In the genomic region with DNA sequence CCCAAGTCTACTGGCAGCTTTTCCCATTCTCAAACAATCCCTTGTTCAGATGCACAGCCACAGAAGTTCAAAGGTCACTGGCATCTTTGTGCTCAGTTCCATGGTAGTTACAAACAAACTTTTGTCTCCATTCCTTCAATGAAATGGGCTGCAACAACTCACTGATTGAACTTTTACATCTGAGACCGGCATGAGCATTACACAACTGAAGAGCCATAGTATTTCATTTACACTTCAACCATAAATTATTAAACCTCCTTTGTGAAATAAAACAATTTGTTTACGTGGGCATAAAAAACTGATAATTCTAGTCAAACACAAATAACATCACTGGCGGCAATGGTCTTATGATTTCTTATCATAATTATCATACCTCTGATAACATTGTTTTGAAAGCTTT, we compare ENCODE assay signal across 1 cellular context.
TF ChIP-seq lines count a peak whose summit lies in the region.

No MANE protein-coding gene starts in this region.

TF ChIP-seq in HepG2, 621 proteins besides CTCF, POLR2A, EP300 and RAD21 (continued from another document and continues in another):
- TF ChIP-seq, protein P1, sequence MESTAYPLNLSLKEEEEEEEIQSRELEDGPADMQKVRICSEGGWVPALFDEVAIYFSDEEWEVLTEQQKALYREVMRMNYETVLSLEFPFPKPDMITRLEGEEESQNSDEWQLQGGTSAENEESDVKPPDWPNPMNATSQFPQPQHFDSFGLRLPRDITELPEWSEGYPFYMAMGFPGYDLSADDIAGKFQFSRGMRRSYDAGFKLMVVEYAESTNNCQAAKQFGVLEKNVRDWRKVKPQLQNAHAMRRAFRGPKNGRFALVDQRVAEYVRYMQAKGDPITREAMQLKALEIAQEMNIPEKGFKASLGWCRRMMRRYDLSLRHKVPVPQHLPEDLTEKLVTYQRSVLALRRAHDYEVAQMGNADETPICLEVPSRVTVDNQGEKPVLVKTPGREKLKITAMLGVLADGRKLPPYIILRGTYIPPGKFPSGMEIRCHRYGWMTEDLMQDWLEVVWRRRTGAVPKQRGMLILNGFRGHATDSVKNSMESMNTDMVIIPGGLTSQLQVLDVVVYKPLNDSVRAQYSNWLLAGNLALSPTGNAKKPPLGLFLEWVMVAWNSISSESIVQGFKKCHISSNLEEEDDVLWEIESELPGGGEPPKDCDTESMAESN (CRISPR knock-in tag; conservative IDR thresholded peaks at IDR 0.05): no peak
- TF ChIP-seq HNRNPLL (IDR thresholded peaks at IDR 0.05; ENCODE audit: low read depth, low read length, poor library complexity, severe bottlenecking): no peak
- TF ChIP-seq MXD4 (CRISPR knock-in tag; IDR thresholded peaks at IDR 0.05): no peak
- TF ChIP-seq ZNF354B (CRISPR knock-in tag; IDR thresholded peaks at IDR 0.05): no peak
- TF ChIP-seq ELF3 (CRISPR knock-in tag; IDR thresholded peaks at IDR 0.05): peak; percentile 69
- no peak for TF ChIP-seq SRSF9 (IDR thresholded peaks at IDR 0.05; ENCODE audit: borderline replicate concordance, insufficient read depth, low read depth, low read length, poor library complexity, severe bottlenecking)
- TF ChIP-seq, protein P2, sequence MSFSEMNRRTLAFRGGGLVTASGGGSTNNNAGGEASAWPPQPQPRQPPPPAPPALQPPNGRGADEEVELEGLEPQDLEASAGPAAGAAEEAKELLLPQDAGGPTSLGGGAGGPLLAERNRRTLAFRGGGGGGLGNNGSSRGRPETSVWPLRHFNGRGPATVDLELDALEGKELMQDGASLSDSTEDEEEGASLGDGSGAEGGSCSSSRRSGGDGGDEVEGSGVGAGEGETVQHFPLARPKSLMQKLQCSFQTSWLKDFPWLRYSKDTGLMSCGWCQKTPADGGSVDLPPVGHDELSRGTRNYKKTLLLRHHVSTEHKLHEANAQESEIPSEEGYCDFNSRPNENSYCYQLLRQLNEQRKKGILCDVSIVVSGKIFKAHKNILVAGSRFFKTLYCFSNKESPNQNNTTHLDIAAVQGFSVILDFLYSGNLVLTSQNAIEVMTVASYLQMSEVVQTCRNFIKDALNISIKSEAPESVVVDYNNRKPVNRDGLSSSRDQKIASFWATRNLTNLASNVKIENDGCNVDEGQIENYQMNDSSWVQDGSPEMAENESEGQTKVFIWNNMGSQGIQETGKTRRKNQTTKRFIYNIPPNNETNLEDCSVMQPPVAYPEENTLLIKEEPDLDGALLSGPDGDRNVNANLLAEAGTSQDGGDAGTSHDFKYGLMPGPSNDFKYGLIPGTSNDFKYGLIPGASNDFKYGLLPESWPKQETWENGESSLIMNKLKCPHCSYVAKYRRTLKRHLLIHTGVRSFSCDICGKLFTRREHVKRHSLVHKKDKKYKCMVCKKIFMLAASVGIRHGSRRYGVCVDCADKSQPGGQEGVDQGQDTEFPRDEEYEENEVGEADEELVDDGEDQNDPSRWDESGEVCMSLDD (CRISPR knock-in tag; IDR thresholded peaks at IDR 0.05; ENCODE audit: borderline replicate concordance): no peak
- TF ChIP-seq JARID2 (CRISPR knock-in tag; IDR thresholded peaks at IDR 0.05; ENCODE audit: insufficient replicate concordance): no peak
- TF ChIP-seq ZNF33B (CRISPR knock-in tag; IDR thresholded peaks at IDR 0.05): no peak
- TF ChIP-seq NR1H2 (CRISPR knock-in tag; IDR thresholded peaks at IDR 0.05; ENCODE audit: borderline replicate concordance, low read depth): no peak
- no peak for TF ChIP-seq SMARCE1 (IDR thresholded peaks at IDR 0.05; ENCODE audit: borderline replicate concordance)
- TF ChIP-seq PHF21A (CRISPR knock-in tag; IDR thresholded peaks at IDR 0.05): no peak
- TF ChIP-seq ZSCAN30 (CRISPR knock-in tag; IDR thresholded peaks at IDR 0.05): no peak
- TF ChIP-seq KDM3A (CRISPR knock-in tag; IDR thresholded peaks at IDR 0.05; ENCODE audit: low read depth): no peak
- TF ChIP-seq ZNF230 (CRISPR knock-in tag; IDR thresholded peaks at IDR 0.05): no peak
- TF ChIP-seq, protein P3, sequence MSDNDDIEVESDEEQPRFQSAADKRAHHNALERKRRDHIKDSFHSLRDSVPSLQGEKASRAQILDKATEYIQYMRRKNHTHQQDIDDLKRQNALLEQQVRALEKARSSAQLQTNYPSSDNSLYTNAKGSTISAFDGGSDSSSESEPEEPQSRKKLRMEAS (IDR thresholded peaks at IDR 0.05): no peak
- TF ChIP-seq ZSCAN29 (CRISPR knock-in tag; conservative IDR thresholded peaks at IDR 0.05): no peak
- TF ChIP-seq, protein P4, sequence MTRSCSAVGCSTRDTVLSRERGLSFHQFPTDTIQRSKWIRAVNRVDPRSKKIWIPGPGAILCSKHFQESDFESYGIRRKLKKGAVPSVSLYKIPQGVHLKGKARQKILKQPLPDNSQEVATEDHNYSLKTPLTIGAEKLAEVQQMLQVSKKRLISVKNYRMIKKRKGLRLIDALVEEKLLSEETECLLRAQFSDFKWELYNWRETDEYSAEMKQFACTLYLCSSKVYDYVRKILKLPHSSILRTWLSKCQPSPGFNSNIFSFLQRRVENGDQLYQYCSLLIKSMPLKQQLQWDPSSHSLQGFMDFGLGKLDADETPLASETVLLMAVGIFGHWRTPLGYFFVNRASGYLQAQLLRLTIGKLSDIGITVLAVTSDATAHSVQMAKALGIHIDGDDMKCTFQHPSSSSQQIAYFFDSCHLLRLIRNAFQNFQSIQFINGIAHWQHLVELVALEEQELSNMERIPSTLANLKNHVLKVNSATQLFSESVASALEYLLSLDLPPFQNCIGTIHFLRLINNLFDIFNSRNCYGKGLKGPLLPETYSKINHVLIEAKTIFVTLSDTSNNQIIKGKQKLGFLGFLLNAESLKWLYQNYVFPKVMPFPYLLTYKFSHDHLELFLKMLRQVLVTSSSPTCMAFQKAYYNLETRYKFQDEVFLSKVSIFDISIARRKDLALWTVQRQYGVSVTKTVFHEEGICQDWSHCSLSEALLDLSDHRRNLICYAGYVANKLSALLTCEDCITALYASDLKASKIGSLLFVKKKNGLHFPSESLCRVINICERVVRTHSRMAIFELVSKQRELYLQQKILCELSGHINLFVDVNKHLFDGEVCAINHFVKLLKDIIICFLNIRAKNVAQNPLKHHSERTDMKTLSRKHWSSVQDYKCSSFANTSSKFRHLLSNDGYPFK (CRISPR knock-in tag; IDR thresholded peaks at IDR 0.05; ENCODE audit: borderline replicate concordance): no peak
- TF ChIP-seq, protein P5, sequence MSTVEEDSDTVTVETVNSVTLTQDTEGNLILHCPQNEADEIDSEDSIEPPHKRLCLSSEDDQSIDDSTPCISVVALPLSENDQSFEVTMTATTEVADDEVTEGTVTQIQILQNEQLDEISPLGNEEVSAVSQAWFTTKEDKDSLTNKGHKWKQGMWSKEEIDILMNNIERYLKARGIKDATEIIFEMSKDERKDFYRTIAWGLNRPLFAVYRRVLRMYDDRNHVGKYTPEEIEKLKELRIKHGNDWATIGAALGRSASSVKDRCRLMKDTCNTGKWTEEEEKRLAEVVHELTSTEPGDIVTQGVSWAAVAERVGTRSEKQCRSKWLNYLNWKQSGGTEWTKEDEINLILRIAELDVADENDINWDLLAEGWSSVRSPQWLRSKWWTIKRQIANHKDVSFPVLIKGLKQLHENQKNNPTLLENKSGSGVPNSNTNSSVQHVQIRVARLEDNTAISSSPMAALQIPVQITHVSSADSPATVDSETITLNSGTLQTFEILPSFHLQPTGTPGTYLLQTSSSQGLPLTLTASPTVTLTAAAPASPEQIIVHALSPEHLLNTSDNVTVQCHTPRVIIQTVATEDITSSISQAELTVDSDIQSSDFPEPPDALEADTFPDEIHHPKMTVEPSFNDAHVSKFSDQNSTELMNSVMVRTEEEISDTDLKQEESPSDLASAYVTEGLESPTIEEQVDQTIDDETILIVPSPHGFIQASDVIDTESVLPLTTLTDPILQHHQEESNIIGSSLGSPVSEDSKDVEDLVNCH (CRISPR knock-in tag; IDR thresholded peaks at IDR 0.05): no peak
- TF ChIP-seq, protein P6, sequence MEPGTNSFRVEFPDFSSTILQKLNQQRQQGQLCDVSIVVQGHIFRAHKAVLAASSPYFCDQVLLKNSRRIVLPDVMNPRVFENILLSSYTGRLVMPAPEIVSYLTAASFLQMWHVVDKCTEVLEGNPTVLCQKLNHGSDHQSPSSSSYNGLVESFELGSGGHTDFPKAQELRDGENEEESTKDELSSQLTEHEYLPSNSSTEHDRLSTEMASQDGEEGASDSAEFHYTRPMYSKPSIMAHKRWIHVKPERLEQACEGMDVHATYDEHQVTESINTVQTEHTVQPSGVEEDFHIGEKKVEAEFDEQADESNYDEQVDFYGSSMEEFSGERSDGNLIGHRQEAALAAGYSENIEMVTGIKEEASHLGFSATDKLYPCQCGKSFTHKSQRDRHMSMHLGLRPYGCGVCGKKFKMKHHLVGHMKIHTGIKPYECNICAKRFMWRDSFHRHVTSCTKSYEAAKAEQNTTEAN (CRISPR knock-in tag; conservative IDR thresholded peaks at IDR 0.05): no peak
- no peak for TF ChIP-seq AGO2 (optimal IDR thresholded peaks at IDR 0.05; ENCODE audit: low read depth, low read length)
- TF ChIP-seq, protein P7, sequence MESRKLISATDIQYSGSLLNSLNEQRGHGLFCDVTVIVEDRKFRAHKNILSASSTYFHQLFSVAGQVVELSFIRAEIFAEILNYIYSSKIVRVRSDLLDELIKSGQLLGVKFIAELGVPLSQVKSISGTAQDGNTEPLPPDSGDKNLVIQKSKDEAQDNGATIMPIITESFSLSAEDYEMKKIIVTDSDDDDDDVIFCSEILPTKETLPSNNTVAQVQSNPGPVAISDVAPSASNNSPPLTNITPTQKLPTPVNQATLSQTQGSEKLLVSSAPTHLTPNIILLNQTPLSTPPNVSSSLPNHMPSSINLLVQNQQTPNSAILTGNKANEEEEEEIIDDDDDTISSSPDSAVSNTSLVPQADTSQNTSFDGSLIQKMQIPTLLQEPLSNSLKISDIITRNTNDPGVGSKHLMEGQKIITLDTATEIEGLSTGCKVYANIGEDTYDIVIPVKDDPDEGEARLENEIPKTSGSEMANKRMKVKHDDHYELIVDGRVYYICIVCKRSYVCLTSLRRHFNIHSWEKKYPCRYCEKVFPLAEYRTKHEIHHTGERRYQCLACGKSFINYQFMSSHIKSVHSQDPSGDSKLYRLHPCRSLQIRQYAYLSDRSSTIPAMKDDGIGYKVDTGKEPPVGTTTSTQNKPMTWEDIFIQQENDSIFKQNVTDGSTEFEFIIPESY (CRISPR knock-in tag; IDR thresholded peaks at IDR 0.05): no peak
- no peak for TF ChIP-seq ZNF30 (CRISPR knock-in tag; IDR thresholded peaks at IDR 0.05)
- TF ChIP-seq, protein P8, sequence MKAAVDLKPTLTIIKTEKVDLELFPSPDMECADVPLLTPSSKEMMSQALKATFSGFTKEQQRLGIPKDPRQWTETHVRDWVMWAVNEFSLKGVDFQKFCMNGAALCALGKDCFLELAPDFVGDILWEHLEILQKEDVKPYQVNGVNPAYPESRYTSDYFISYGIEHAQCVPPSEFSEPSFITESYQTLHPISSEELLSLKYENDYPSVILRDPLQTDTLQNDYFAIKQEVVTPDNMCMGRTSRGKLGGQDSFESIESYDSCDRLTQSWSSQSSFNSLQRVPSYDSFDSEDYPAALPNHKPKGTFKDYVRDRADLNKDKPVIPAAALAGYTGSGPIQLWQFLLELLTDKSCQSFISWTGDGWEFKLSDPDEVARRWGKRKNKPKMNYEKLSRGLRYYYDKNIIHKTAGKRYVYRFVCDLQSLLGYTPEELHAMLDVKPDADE (CRISPR knock-in tag; IDR thresholded peaks at IDR 0.05): no peak
- TF ChIP-seq ATF7-NPFF (CRISPR knock-in tag; IDR thresholded peaks at IDR 0.05; ENCODE audit: low read depth): no peak
- TF ChIP-seq, protein P9, sequence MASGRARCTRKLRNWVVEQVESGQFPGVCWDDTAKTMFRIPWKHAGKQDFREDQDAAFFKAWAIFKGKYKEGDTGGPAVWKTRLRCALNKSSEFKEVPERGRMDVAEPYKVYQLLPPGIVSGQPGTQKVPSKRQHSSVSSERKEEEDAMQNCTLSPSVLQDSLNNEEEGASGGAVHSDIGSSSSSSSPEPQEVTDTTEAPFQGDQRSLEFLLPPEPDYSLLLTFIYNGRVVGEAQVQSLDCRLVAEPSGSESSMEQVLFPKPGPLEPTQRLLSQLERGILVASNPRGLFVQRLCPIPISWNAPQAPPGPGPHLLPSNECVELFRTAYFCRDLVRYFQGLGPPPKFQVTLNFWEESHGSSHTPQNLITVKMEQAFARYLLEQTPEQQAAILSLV (CRISPR knock-in tag; IDR thresholded peaks at IDR 0.05; ENCODE audit: borderline replicate concordance): no peak
- no peak for TF ChIP-seq ZNF891 (CRISPR knock-in tag; IDR thresholded peaks at IDR 0.05)
- TF ChIP-seq, protein P10, sequence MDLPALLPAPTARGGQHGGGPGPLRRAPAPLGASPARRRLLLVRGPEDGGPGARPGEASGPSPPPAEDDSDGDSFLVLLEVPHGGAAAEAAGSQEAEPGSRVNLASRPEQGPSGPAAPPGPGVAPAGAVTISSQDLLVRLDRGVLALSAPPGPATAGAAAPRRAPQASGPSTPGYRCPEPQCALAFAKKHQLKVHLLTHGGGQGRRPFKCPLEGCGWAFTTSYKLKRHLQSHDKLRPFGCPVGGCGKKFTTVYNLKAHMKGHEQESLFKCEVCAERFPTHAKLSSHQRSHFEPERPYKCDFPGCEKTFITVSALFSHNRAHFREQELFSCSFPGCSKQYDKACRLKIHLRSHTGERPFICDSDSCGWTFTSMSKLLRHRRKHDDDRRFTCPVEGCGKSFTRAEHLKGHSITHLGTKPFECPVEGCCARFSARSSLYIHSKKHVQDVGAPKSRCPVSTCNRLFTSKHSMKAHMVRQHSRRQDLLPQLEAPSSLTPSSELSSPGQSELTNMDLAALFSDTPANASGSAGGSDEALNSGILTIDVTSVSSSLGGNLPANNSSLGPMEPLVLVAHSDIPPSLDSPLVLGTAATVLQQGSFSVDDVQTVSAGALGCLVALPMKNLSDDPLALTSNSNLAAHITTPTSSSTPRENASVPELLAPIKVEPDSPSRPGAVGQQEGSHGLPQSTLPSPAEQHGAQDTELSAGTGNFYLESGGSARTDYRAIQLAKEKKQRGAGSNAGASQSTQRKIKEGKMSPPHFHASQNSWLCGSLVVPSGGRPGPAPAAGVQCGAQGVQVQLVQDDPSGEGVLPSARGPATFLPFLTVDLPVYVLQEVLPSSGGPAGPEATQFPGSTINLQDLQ (CRISPR knock-in tag; IDR thresholded peaks at IDR 0.05): no peak
- TF ChIP-seq FOSL1 (CRISPR knock-in tag; IDR thresholded peaks at IDR 0.05; ENCODE audit: borderline replicate concordance): no peak
- no peak for TF ChIP-seq ZNF343 (CRISPR knock-in tag; IDR thresholded peaks at IDR 0.05)
- no peak for TF ChIP-seq ZBTB21 (CRISPR knock-in tag; IDR thresholded peaks at IDR 0.05)
- TF ChIP-seq EZH2 (conservative IDR thresholded peaks at IDR 0.05; ENCODE audit: low read depth, low read length): no peak
- TF ChIP-seq FOSL2 (CRISPR knock-in tag; IDR thresholded peaks at IDR 0.05): peak; percentile 48
- TF ChIP-seq, protein P11, sequence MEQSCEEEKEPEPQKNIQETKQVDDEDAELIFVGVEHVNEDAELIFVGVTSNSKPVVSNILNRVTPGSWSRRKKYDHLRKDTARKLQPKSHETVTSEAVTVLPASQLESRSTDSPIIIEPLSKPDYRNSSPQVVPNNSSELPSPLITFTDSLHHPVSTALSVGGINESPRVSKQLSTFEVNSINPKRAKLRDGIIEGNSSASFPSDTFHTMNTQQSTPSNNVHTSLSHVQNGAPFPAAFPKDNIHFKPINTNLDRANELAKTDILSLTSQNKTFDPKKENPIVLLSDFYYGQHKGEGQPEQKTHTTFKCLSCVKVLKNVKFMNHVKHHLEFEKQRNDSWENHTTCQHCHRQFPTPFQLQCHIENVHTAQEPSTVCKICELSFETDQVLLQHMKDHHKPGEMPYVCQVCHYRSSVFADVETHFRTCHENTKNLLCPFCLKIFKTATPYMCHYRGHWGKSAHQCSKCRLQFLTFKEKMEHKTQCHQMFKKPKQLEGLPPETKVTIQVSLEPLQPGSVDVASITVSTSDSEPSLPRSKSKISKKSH (CRISPR knock-in tag; IDR thresholded peaks at IDR 0.05; ENCODE audit: borderline replicate concordance): no peak
- TF ChIP-seq FOXC1 (CRISPR knock-in tag; IDR thresholded peaks at IDR 0.05; ENCODE audit: borderline replicate concordance): no peak
